Comparison of ENCODE assay signal across 8 cellular contexts in genomic region chr6:47476794-47477496, GRCh38.
DNase-seq lines count a peak whose midpoint lies in the region; ATAC-seq and TF ChIP-seq lines count a peak whose summit lies in the region.

No MANE protein-coding gene starts in this region.

- H3K4me1 ChIP-seq in neuron (ENCODE audit: insufficient read depth, low read length), result peaks cover 11% of the 10 kb centered on the region

- no peaks in the 10 kb centered on the region for H3K36me3 ChIP-seq in neuron (ENCODE audit: insufficient read depth, low read length)

- peak; percentile 29 for DNase-seq in NCI-H1092 treated with DMSO at 0.1 percent for 48 hours (lab: John Stamatoyannopoulos, UW)
- DNase-seq in NCI-H1092 (lab: John Stamatoyannopoulos, UW), result no peak
- DNase-seq in RKO (ENCODE audit: low spot score), result peak; percentile 26
- peak; percentile 11 for DNase-seq in epithelial cell of esophagus (ENCODE audit: low read depth)
- no peak for DNase-seq in COLO668 (lab: John Stamatoyannopoulos, UW; ENCODE audit: unreplicated experiment)

- peak overlapping the region; percentile 51 for H2AFZ ChIP-seq in neuron (ENCODE audit: low read depth, low read length)

- H3K9me3 ChIP-seq in neuron (ENCODE audit: low read length), result no peaks in the 10 kb centered on the region

- H3K4me3 ChIP-seq in epithelial cell of esophagus (ENCODE audit: low read length) (peak overlapping the region; percentile 92), neuron (ENCODE audit: low read length) (peak overlapping the region; percentile 59)

- TF ChIP-seq CTCF in epithelial cell of esophagus (IDR thresholded peaks at IDR 0.05; ENCODE audit: insufficient read depth, low read depth, low read length, missing control alignments), result no peak

- peaks cover 16% of the 10 kb centered on the region for H3K27me3 ChIP-seq in neuron (ENCODE audit: insufficient read depth, low read length)

- no peak for ATAC-seq in HG03439 (IDR thresholded peaks at IDR 0.05; ENCODE audit: unreplicated experiment)
- no peak for ATAC-seq in GM21423 (IDR thresholded peaks at IDR 0.05; ENCODE audit: unreplicated experiment)

Comparison
In these comparisons a context has a peak if more than half of its experiments do, and no peak if none do; other contexts are left out.
1. DNase-seq: peak in NCI-H1092 treated with DMSO at 0.1 percent for 48 hours (single experiment), RKO (single experiment) and epithelial cell of esophagus (single experiment); none in NCI-H1092 (single experiment) and COLO668 (single experiment).